Comparison of ENCODE assay signal across 8 cellular contexts in the genomic region with DNA sequence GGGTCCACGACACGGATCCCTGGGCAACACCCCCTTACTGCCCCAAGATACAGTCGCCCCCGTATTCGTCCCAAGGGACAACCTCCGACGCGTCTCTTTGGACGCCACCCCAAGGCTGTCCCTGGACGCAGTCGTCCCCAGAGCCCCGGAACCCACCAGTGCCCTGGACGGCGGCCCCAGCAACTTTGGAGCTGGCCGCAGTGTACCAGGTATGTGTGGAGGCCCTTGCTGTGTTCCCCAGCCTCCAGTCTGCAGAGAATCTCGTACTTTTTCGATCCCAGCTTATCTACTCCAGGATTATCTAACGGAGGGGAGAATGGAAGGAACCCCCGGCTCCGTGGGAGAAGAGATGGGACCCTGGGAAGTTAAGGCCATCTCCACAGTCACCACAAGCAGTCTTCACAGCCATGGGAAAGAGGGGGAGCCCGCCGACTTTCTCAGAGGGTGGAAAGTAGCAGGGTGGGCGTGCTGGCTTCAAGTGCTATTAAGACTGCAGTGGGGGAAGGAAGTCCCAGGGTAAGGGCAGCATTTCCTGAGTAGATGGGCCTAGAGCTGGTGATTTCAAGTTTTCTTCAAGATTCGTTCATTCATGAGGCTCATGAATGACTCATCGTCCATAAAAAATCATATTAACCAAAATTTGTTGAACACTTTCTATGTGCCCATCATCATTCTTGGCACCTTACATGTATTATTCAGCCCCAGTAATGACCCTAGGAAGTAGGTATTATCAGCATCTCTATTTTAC. TPM values are rescaled to one million over a fixed set of nuclear protein-coding genes. Genes with fewer than 3 reads are reported as not detected.
DNase-seq lines count a peak whose midpoint lies in the region; ATAC-seq and TF ChIP-seq lines count a peak whose summit lies in the region.

No MANE protein-coding gene starts in this region.

- H3K79me1 ChIP-seq in trophoblast cell (ENCODE audit: low read length), result peaks cover 11% of the 10 kb centered on the region

- peak overlapping the region; percentile 50 for H4K91ac ChIP-seq in trophoblast cell (ENCODE audit: low read depth, low read length)

- H2AK5ac ChIP-seq in trophoblast cell (ENCODE audit: low read length), result no peak overlapping the region

- H4K12ac ChIP-seq in trophoblast cell (ENCODE audit: low read depth, low read length), result no peak overlapping the region

- in situ Hi-C loops in Panc1 (cut with HindIII; ENCODE audit: low pct_unique_long_range_greater_than_20kb, low sequenced_read_pairs), result no loop called here

- H3K4me3 Mint-ChIP-seq in CD8-positive, alpha-beta T cell, result peak overlapping the region; percentile 37

- no peak overlapping the region for H3K23ac ChIP-seq in trophoblast cell (ENCODE audit: low read length)

- H3K27me3 Mint-ChIP-seq in CD8-positive, alpha-beta T cell (ENCODE audit: low read depth), result peaks cover 26% of the 10 kb centered on the region

- H2BK5ac ChIP-seq in trophoblast cell (ENCODE audit: low read depth, low read length, poor library complexity), result no peak overlapping the region

- H2AFZ ChIP-seq in trophoblast cell (ENCODE audit: insufficient read depth, low read length, poor library complexity), result peak overlapping the region; percentile 58

- no peaks in the 10 kb centered on the region for H3K4me1 ChIP-seq in CD8-positive, alpha-beta T cell (ENCODE audit: insufficient read depth, low read length)
- H3K4me1 ChIP-seq in Panc1 (ENCODE audit: control insufficient read depth, insufficient read depth, low read length), result peaks cover 4% of the 10 kb centered on the region
- peaks cover 0 to 40% (median 10%) of the 10 kb centered on the region in 12 donors for H3K4me1 ChIP-seq in heart left ventricle
- peaks cover 20 to 27% of the 10 kb centered on the region in 2 experiments for H3K4me1 ChIP-seq in trophoblast cell (ENCODE audit: control insufficient read depth in 1 of 2, insufficient read depth in 2 of 2, low read length in 2 of 2)

- 45 to 62% (median 53%) methylated on average over 24 to 25 of the region's 25 CpGs for WGBS in heart left ventricle, 4 donors
- no CpG with 5 or more reads among the region's 25 CpGs for WGBS in trophoblast cell (ENCODE audit: extremely low coverage, insufficient coverage, insufficient read length)

- peak overlapping the region; percentile 7 for H3K18ac ChIP-seq in trophoblast cell (ENCODE audit: low read length)

- BruUV-seq in Panc1 (replicated peaks; lab: Mats Ljungman, UMichigan), result no TSS peak

- H3K36me3 ChIP-seq in CD8-positive, alpha-beta T cell (ENCODE audit: insufficient read depth, low read length), result no peaks in the 10 kb centered on the region
- no peaks in the 10 kb centered on the region for H3K36me3 ChIP-seq in Panc1 (ENCODE audit: control insufficient read depth, insufficient read depth, low read length)
- H3K36me3 ChIP-seq in heart left ventricle, result no peaks in the 10 kb centered on the region
- no peaks in the 10 kb centered on the region for H3K36me3 ChIP-seq in trophoblast cell (ENCODE audit: control insufficient read depth in 1 of 2, insufficient read depth in 2 of 2, low read length in 2 of 2)

- no peaks in the 10 kb centered on the region for H3K4me1 Mint-ChIP-seq in CD8-positive, alpha-beta T cell (ENCODE audit: low read depth)

- H4K8ac ChIP-seq in trophoblast cell (ENCODE audit: low read depth, low read length), result peak overlapping the region; percentile 63

- H3K9ac ChIP-seq in trophoblast cell (ENCODE audit: low read length), result no peak overlapping the region

- no peak overlapping the region for H3K27ac ChIP-seq in CD8-positive, alpha-beta T cell (ENCODE audit: low read depth, low read length)
- peak overlapping the region; percentile 13; the same call in 1 of the 2 replicates for H3K27ac ChIP-seq in Panc1 (ENCODE audit: low read length)
- peak overlapping the region in 2 of 12 donors; percentile 9 to 36 for H3K27ac ChIP-seq in heart left ventricle
- no peak overlapping the region for H3K27ac ChIP-seq in trophoblast cell (ENCODE audit: low read depth, low read length)

- DNase-seq in CD8-positive, alpha-beta T cell, result no peak
- DNase-seq in Panc1 (ENCODE audit: low read depth, low spot score) (no peak), heart left ventricle (no peak), trophoblast cell (no peak), NCI-H446 treated with DMSO at 0.1 percent for 48 hours (lab: John Stamatoyannopoulos, UW) (no peak), CD1c-positive myeloid dendritic cell (ENCODE audit: extremely low spot score) (no peak)

- H2BK120ac ChIP-seq in trophoblast cell (ENCODE audit: insufficient read depth, low read length, poor library complexity), result no peak overlapping the region

- no peaks in the 10 kb centered on the region for H3K9me3 ChIP-seq in CD8-positive, alpha-beta T cell (ENCODE audit: low read length)
- H3K9me3 ChIP-seq in Panc1 (ENCODE audit: control insufficient read depth, insufficient read depth, low read depth, low read length), result no peaks in the 10 kb centered on the region
- no peaks in the 10 kb centered on the region for H3K9me3 ChIP-seq in heart left ventricle
- no peaks in the 10 kb centered on the region for H3K9me3 ChIP-seq in trophoblast cell (ENCODE audit: insufficient read depth, low read depth, low read length)

- H3K36me3 Mint-ChIP-seq in CD8-positive, alpha-beta T cell, result no peaks in the 10 kb centered on the region

- H3K27ac Mint-ChIP-seq in CD8-positive, alpha-beta T cell, result no peak overlapping the region

- H2BK12ac ChIP-seq in trophoblast cell (ENCODE audit: low read length), result no peak overlapping the region

- no peaks in the 10 kb centered on the region for H3K79me2 ChIP-seq in trophoblast cell (ENCODE audit: control insufficient read depth, insufficient read depth, low read length, poor library complexity)

- H3K27me3 ChIP-seq in CD8-positive, alpha-beta T cell (ENCODE audit: insufficient read depth, low read length), result peaks cover 10% of the 10 kb centered on the region
- H3K27me3 ChIP-seq in Panc1 (ENCODE audit: control insufficient read depth, insufficient read depth, low read length) (no peaks in the 10 kb centered on the region), heart left ventricle (no peaks in the 10 kb centered on the region), trophoblast cell (ENCODE audit: insufficient read depth, low read length) (no peaks in the 10 kb centered on the region)

- no peak for ATAC-seq in CD8-positive, alpha-beta T cell
- no peak for ATAC-seq in Panc1
- peak in 1 of 4 donors; percentile 16 for ATAC-seq in heart left ventricle
- ATAC-seq in GM19452 (IDR thresholded peaks at IDR 0.05; ENCODE audit: unreplicated experiment), result no peak
- ATAC-seq in GM18520 (IDR thresholded peaks at IDR 0.05; ENCODE audit: unreplicated experiment), result no peak

- intact Hi-C loops in CD8-positive, alpha-beta T cell (cut with DNase I, micrococcal nuclease), result no loop called here
- intact Hi-C loops in Panc1 (cut with micrococcal nuclease; ENCODE audit: unreplicated experiment), result no loop called here
- intact Hi-C loops in heart left ventricle (cut with DNase I), result loop anchor here in 2 of 10 donors (10.0 kb wide), 1 partner anchor 48 kb away; no protein-coding TSS in a partner anchor

- H3K9me3 Mint-ChIP-seq in CD8-positive, alpha-beta T cell, result no peaks in the 10 kb centered on the region

- no peak overlapping the region for H3K4ac ChIP-seq in trophoblast cell (ENCODE audit: low read depth, low read length)

- TF ChIP-seq CTCF in CD8-positive, alpha-beta T cell (IDR thresholded peaks at IDR 0.05), result no peak
- TF ChIP-seq CTCF in Panc1 (IDR thresholded peaks at IDR 0.05) (no peak), heart left ventricle (IDR thresholded peaks at IDR 0.05) (no peak)

- TF ChIP-seq POLR2A in heart left ventricle (IDR thresholded peaks at IDR 0.05), result no peak

- H3K4me3 ChIP-seq in CD8-positive, alpha-beta T cell (ENCODE audit: low read depth, low read length), result no peak overlapping the region
- no peak overlapping the region for H3K4me3 ChIP-seq in Panc1 (ENCODE audit: low read depth in 2 of 2, low read length in 2 of 2)
- H3K4me3 ChIP-seq in heart left ventricle, result peak overlapping the region in 11 of 12 donors; percentile 36 to 61 (median 52)
- H3K4me3 ChIP-seq in trophoblast cell (ENCODE audit: low read depth, low read length), result no peak overlapping the region

- CTCF ChIA-PET in CD8-positive, alpha-beta T cell (lab: Charles Lee), result no interaction called here
- CTCF ChIA-PET in Panc1 (lab: Charles Lee), result interaction anchor here (1.3 kb wide), 1 partner anchor 16 kb away, joined by 4 read pairs; no protein-coding TSS in a partner anchor

- H3K4me2 ChIP-seq in trophoblast cell (ENCODE audit: low read length), result peak overlapping the region; percentile 78

- POLR2A ChIA-PET in CD8-positive, alpha-beta T cell (lab: Charles Lee), result no interaction called here
- POLR2A ChIA-PET in Panc1 (lab: Charles Lee), result no interaction called here

- no peak overlapping the region for H3K14ac ChIP-seq in trophoblast cell (ENCODE audit: low read length)

RNA-seq across cellular contexts. Expression of a gene that starts 1.1 kb away (rescaled TPM):
- not detected for total RNA-seq in CD8-positive, alpha-beta T cell
- total RNA-seq in Panc1 (2021; ENCODE audit: unreplicated experiment), result 1.1 TPM
- polyA plus RNA-seq in Panc1 (2012; ENCODE audit: insufficient read length), result 2.0 TPM
- under 1 TPM in 3 of 9 donors, not detected in 6; 0.16 to 0.64 (median 0.52) TPM for total RNA-seq in heart left ventricle
- polyA plus RNA-seq in heart left ventricle, result under 1 TPM in 1 of 2 donors, not detected in 1; 0.65 TPM
- 0.10 and 0.22 TPM in 2 replicates for polyA plus RNA-seq in trophoblast cell (2013)

RNA-seq across cellular contexts. Expression of a gene that starts 26.2 kb away (rescaled TPM):
- total RNA-seq in CD8-positive, alpha-beta T cell, result under 1 TPM; 0.19 to 0.24 TPM
- total RNA-seq in Panc1 (2021; ENCODE audit: unreplicated experiment) (6.4 TPM), heart left ventricle (1 to 10 TPM; 1.3 to 6.9 (median 5.1) TPM)
- 6.5 TPM for polyA plus RNA-seq in Panc1 (2012; ENCODE audit: insufficient read length)
- 1 to 10 TPM in 1 of 2 donors, under 1 TPM in 1; 0.43 to 6.9 TPM for polyA plus RNA-seq in heart left ventricle
- polyA plus RNA-seq in trophoblast cell (2013), result 0.04 and 0.10 TPM in 2 replicates

RNA-seq across cellular contexts. Expression of a gene that starts 37.4 kb away (rescaled TPM):
- total RNA-seq in CD8-positive, alpha-beta T cell, result under 1 TPM; 0.19 to 0.43 TPM
- total RNA-seq in Panc1 (2021; ENCODE audit: unreplicated experiment) (183 TPM), heart left ventricle (10 to 100 TPM in 3 of 9 donors, 1 to 10 TPM in 6; 1.1 to 37.6 (median 6.7) TPM)
- polyA plus RNA-seq in Panc1 (2012; ENCODE audit: insufficient read length), result 194 TPM
- 1 to 10 TPM; 4.6 to 9.2 TPM for polyA plus RNA-seq in heart left ventricle
- polyA plus RNA-seq in trophoblast cell (2013), result 0.23 and 0.40 TPM in 2 replicates

Comparison
In these comparisons a context has a peak if more than half of its experiments do, and no peak if none do; other contexts are left out.
1. H3K4me3 ChIP-seq: peak in heart left ventricle (11 of 12); none in CD8-positive, alpha-beta T cell (single experiment), Panc1 (0 of 2) and trophoblast cell (single experiment).